In genomic region chr6:117425431-117426153, GRCh38 we compare ENCODE assay signal across 24 cellular contexts. TPM values are rescaled to one million over a fixed set of nuclear protein-coding genes. Genes with fewer than 3 reads are reported as not detected.
DNase-seq lines count a peak whose midpoint lies in the region; ATAC-seq and TF ChIP-seq lines count a peak whose summit lies in the region.
"Had no signal": no experiment of that assay in that cellular context is flagged by ENCODE, and none has a peak within 500 bp of the region (broad histone marks: within the 10 kb centered on the region; RNA-seq: fewer than 3 reads in every experiment).

Gene ROS1, minus strand, starts transcription at chr6:117425942. Its CDS starts 286 bp downstream, at chr6:117425656.

- no peaks in the 10 kb centered on the region for H3K4me1 ChIP-seq in PC-3 (ENCODE audit: insufficient read depth, low read length)
- no peaks in the 10 kb centered on the region for H3K4me1 ChIP-seq in left lung
- H3K4me1 ChIP-seq in upper lobe of right lung, result no peaks in the 10 kb centered on the region
- H3K4me1 ChIP-seq: right atrium auricular region had no signal

- ATAC-seq in PC-3 (no peak), left lung (peak; percentile 86), upper lobe of right lung (peak; percentile 84), HG03342 (IDR thresholded peaks at IDR 0.05; ENCODE audit: unreplicated experiment) (no peak), GM21367 (IDR thresholded peaks at IDR 0.05; ENCODE audit: unreplicated experiment) (no peak)
- ATAC-seq: activated T-cell treated with anti-CD3 and anti-CD28 coated beads, Interleukin-2, amount 50 U/mL, for 72 hours; T-helper 17 cell had no signal

- H3K9me2 ChIP-seq in PC-3 (replicated peaks; ENCODE audit: low read length), result no peaks in the 10 kb centered on the region

- H3K4me3 ChIP-seq in PC-3 (ENCODE audit: low read length), result no peak within 1 kb of the TSS
- H3K4me3 ChIP-seq in left lung, result peak within 1 kb of the TSS; percentile 18 to 24
- peak within 1 kb of the TSS; percentile 44 for H3K4me3 ChIP-seq in upper lobe of right lung
- H3K4me3 ChIP-seq: right atrium auricular region had no signal

- intact Hi-C loops in PC-3 (cut with micrococcal nuclease) (no loop called here), left lung (cut with DNase I) (no loop called here), upper lobe of right lung (cut with DNase I) (no loop called here)

- TF ChIP-seq CTCF in PC-3 (conservative IDR thresholded peaks at IDR 0.05; ENCODE audit: low read depth, low read length) (no peak), left lung (IDR thresholded peaks at IDR 0.05) (no peak), upper lobe of right lung (IDR thresholded peaks at IDR 0.05) (no peak)

- no peak within 1 kb of the TSS for H3K27ac ChIP-seq in PC-3 (ENCODE audit: low read length)
- H3K27ac ChIP-seq in left lung, result peak within 1 kb of the TSS; percentile 60 to 67
- H3K27ac ChIP-seq in upper lobe of right lung, result peak within 1 kb of the TSS; percentile 81
- H3K27ac ChIP-seq: 22Rv1, right atrium auricular region had no signal

- H3F3A ChIP-seq in PC-3 (ENCODE audit: low read length, unreplicated experiment), result no peaks in the 10 kb centered on the region

- H3K9me3 ChIP-seq in PC-3 (ENCODE audit: low read length), result no peaks in the 10 kb centered on the region
- no peaks in the 10 kb centered on the region for H3K9me3 ChIP-seq in left lung
- no peaks in the 10 kb centered on the region for H3K9me3 ChIP-seq in upper lobe of right lung
- H3K9me3 ChIP-seq: right atrium auricular region had no signal

- H3K79me2 ChIP-seq in PC-3 (ENCODE audit: low read length), result no peaks in the 10 kb centered on the region

- CTCF ChIA-PET in PC-3 (lab: Charles Lee), result no interaction called here

- H4K20me1 ChIP-seq in PC-3 (ENCODE audit: low read length), result no peaks in the 10 kb centered on the region

- DNase-seq in DMS79 treated with DMSO at 0.1 percent for 48 hours (lab: John Stamatoyannopoulos, UW) (peak; percentile 11), DMS79 (lab: John Stamatoyannopoulos, UW) (no peak), PC-3 (no peak), left lung (no peak), upper lobe of right lung (no peak), HuH-7 (ENCODE audit: low spot score) (no peak)
- DNase-seq: activated CD4-positive, CD25-positive, alpha-beta regulatory T cell treated with anti-CD3 and anti-CD28 coated beads, Interleukin-2, amount 50 U/mL, for 72 hours; activated CD8-positive, alpha-beta memory T cell treated with anti-CD3 and anti-CD28 coated beads for 24 hours; activated naive CD8-positive, alpha-beta T cell treated with anti-CD3 and anti-CD28 coated beads for 36 hours; activated T-cell treated with anti-CD3 and anti-CD28 coated beads, Interleukin-2, amount 50 U/mL, for 72 hours; C1 segment of cervical spinal cord; hippocampal formation; kidney; midbrain; NCI-H2029 treated with DMSO at 0.1 percent for 48 hours; NCI-H510A treated with DMSO at 0.1 percent for 48 hours; SHP77; stimulated activated CD4-positive, alpha-beta T cell treated with anti-CD3 and anti-CD28 coated beads, Interleukin-1b, Interleukin-23, amount 100 ng/mL, for 48 hours; T-helper 17 cell had no signal

- no peak within 1 kb of the TSS for H3K4me2 ChIP-seq in PC-3 (ENCODE audit: low read length)

- H3K36me3 ChIP-seq in PC-3 (ENCODE audit: low read depth, low read length) (no peaks in the 10 kb centered on the region), left lung (no peaks in the 10 kb centered on the region), upper lobe of right lung (no peaks in the 10 kb centered on the region)
- H3K36me3 ChIP-seq: right atrium auricular region had no signal

- no peaks in the 10 kb centered on the region for H3K27me3 ChIP-seq in PC-3 (ENCODE audit: low read length)
- H3K27me3 ChIP-seq in left lung, result no peaks in the 10 kb centered on the region
- peaks cover 4% of the 10 kb centered on the region for H3K27me3 ChIP-seq in upper lobe of right lung
- H3K27me3 ChIP-seq: right atrium auricular region had no signal

- POLR2A ChIA-PET in PC-3 (lab: Charles Lee; ENCODE audit: unreplicated experiment), result no interaction called here

- H3K9ac ChIP-seq in PC-3 (ENCODE audit: low read length), result no peak within 1 kb of the TSS

- H2AFZ ChIP-seq in PC-3 (ENCODE audit: low read length), result 0 out of 2 replicates have a peak within 1 kb of the TSS, but pooled peaks have one; percentile 13

- BruUV-seq in PC-3 (replicated peaks; lab: Mats Ljungman, UMichigan), result no TSS peak

RNA-seq across cellular contexts. Expression of gene ROS1, which starts in this region (rescaled TPM):
- total RNA-seq in PC-3 (2014; rRNA removed) (0.07 and 0.17 TPM in 2 replicates), left lung (100 to 1,000 TPM in 1 of 2 donors, 10 to 100 TPM in 1; 80.2 to 305 TPM), upper lobe of right lung (163 TPM)
- total RNA-seq: activated naive CD8-positive, alpha-beta T cell treated with anti-CD3 and anti-CD28 coated beads for 36 hours; activated T-cell treated with anti-CD3 and anti-CD28 coated beads, Interleukin-2, amount 50 U/mL, for 72 hours; endothelial cell of umbilical vein; right atrium auricular region; T-helper 17 cell had no signal

Comparison
In these comparisons a context has a peak if more than half of its experiments do, and no peak if none do; other contexts are left out.
1. RNA of gene ROS1 (total RNA-seq): 80.2 to 305 TPM in left lung and 163 TPM in upper lobe of right lung (single experiment); 0.07 to 0.17 TPM in PC-3; every median in the first group is over 10 times any median in the second.
2. ATAC-seq: peak in left lung (single experiment) and upper lobe of right lung (single experiment); none in PC-3 (single experiment), HG03342 (single experiment) and GM21367 (single experiment).